Comparison of ENCODE assay signal across 8 cellular contexts in the genomic region with DNA sequence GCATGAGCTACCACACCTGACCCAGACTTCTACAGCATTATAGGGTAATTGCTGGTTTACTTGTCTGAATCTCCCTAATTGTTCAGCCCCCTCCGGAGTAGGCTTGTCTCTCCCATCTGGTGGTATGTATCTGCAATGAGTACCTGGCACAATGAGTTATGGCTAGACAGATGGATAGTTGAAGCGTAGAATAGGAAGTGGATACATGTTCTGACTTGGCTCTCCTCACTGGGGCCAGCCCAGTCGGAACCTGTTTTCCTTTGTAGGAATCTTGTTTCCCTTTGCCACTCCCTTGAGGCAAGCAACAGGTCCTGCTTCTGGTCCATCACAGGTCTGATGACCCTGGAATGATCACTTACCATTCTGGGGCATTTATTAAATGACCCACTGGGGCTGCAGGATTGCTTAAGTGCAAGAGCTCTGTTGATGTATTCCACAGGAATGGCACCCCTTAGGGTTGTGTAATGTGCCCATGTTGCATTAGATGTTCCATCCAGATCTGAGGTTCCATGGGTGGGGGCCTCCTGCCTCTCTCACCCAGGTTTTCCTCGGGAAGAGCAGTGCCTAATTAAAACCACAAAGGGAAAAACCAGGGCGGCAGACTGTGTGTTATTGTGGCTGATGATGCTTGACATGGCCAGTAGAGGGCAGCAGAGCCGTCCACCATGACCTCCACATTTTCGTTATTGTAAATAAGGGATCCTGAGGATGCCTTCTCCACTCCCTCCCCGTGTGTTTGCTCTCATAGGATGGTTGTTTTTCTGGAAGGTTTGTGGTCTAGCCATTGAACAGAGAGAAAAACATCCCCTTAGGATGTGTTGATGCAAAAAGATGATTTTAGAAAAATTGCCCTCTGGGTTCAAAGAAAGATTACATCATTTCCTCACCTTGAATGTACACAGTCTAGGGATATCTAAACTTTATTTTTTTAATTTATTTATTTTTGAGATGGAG. TPM values are rescaled to one million over a fixed set of nuclear protein-coding genes. Genes with fewer than 3 reads are reported as not detected.
A peak's percentile ranks its signal among the peaks of the same experiment; 100 is the strongest.
DNase-seq lines count a peak whose midpoint lies in the region; ATAC-seq lines count a peak whose summit lies in the region.

No MANE protein-coding gene starts in this region.

- peak overlapping the region; percentile 87 for H3K27ac Mint-ChIP-seq in T-helper 1 cell treated with Interleukin-12 subunit alpha and Interleukin-12 subunit beta and Interleukin-4 antibody, amounts not matched to agents 30 μg/mL and 1 μg/mL, for 36 hours

- no peaks in the 10 kb centered on the region for H3K36me3 ChIP-seq in Karpas-422 (ENCODE audit: insufficient read depth, low read length)

- H3K9me2 ChIP-seq in Karpas-422 (replicated peaks; ENCODE audit: insufficient read depth, low read length) = no peaks in the 10 kb centered on the region

- intact Hi-C loops in left cardiac atrium (cut with DNase I) = loop anchor here in 1 of 2 donors (2.0 to 5.0 kb wide), 2 partner anchors 44 to 171 kb away; no protein-coding TSS in a partner anchor

- H3K4me1 ChIP-seq in Karpas-422 (ENCODE audit: low read length) = no peaks in the 10 kb centered on the region

- H3K27me3 Mint-ChIP-seq in T-helper 1 cell treated with Interleukin-12 subunit alpha and Interleukin-12 subunit beta and Interleukin-4 antibody, amounts not matched to agents 30 μg/mL and 1 μg/mL, for 36 hours (ENCODE audit: low read depth) = no peaks in the 10 kb centered on the region

- H3K27ac ChIP-seq in Karpas-422 (ENCODE audit: low read length) = no peak overlapping the region

- no peaks in the 10 kb centered on the region for H3K27me3 ChIP-seq in Karpas-422 (ENCODE audit: low read length)

- no peak overlapping the region for H3K4me2 ChIP-seq in Karpas-422 (ENCODE audit: low read depth, low read length, poor library complexity, severe bottlenecking)

- ATAC-seq in GM18870 (IDR thresholded peaks at IDR 0.05; ENCODE audit: unreplicated experiment) = peak; percentile 53
- peak; percentile 74 to 79 for ATAC-seq in left cardiac atrium

- H3K79me2 ChIP-seq in Karpas-422 (ENCODE audit: low read length) = no peaks in the 10 kb centered on the region

- H3K9me3 Mint-ChIP-seq in T-helper 1 cell treated with Interleukin-12 subunit alpha and Interleukin-12 subunit beta and Interleukin-4 antibody, amounts not matched to agents 30 μg/mL and 1 μg/mL, for 36 hours = no peaks in the 10 kb centered on the region

- H3K4me3 ChIP-seq in Karpas-422 (ENCODE audit: low read length) = no peak overlapping the region

- peak; percentile 85 for DNase-seq in AG08395 (ENCODE audit: low spot score)
- DNase-seq in Karpas-422 = peak; percentile 74
- DNase-seq in amygdala (lab: John Stamatoyannopoulos, UW) = peak in 38 of 56 donors; percentile 1 to 65 (median 14)
- peak; percentile 48 for DNase-seq in left cardiac atrium
- DNase-seq in retina = peak; percentile 76
- DNase-seq in NCI-H187 (lab: John Stamatoyannopoulos, UW) = no peak

- H2AFZ ChIP-seq in Karpas-422 (ENCODE audit: low read length) = no peak overlapping the region

- H3K4me3 Mint-ChIP-seq in T-helper 1 cell treated with Interleukin-12 subunit alpha and Interleukin-12 subunit beta and Interleukin-4 antibody, amounts not matched to agents 30 μg/mL and 1 μg/mL, for 36 hours = peak overlapping the region; percentile 37

- no peaks in the 10 kb centered on the region for H3K9me3 ChIP-seq in Karpas-422 (ENCODE audit: low read length)

- H4K20me1 ChIP-seq in Karpas-422 (ENCODE audit: insufficient read depth, low read depth, low read length) = no peaks in the 10 kb centered on the region

- peaks cover 42% of the 10 kb centered on the region for H3K4me1 Mint-ChIP-seq in T-helper 1 cell treated with Interleukin-12 subunit alpha and Interleukin-12 subunit beta and Interleukin-4 antibody, amounts not matched to agents 30 μg/mL and 1 μg/mL, for 36 hours (ENCODE audit: low read depth)

- no peak overlapping the region for H3K9ac ChIP-seq in Karpas-422 (ENCODE audit: low read length)

- peaks cover 4% of the 10 kb centered on the region for H3K36me3 Mint-ChIP-seq in T-helper 1 cell treated with Interleukin-12 subunit alpha and Interleukin-12 subunit beta and Interleukin-4 antibody, amounts not matched to agents 30 μg/mL and 1 μg/mL, for 36 hours (ENCODE audit: low read depth)

RNA-seq across cellular contexts. Expression of a gene that starts 58.0 kb away (rescaled TPM):
- 0.14 and 0.19 TPM in 2 replicates for total RNA-seq in Karpas-422 (2014; rRNA removed; shearing (Covaris generic); ENCODE audit: low replicate concordance)
- total RNA-seq in left cardiac atrium = 1 to 10 TPM; 5.7 to 6.3 TPM

Comparison
In these comparisons a context has a peak if more than half of its experiments do, and no peak if none do; other contexts are left out.
1. DNase-seq: peak in AG08395 (single experiment), Karpas-422 (single experiment), amygdala (38 of 56), left cardiac atrium (single experiment) and retina (single experiment); none in NCI-H187 (0 of 2).